Comparison of ENCODE assay signal across 8 cellular contexts in the genomic region with DNA sequence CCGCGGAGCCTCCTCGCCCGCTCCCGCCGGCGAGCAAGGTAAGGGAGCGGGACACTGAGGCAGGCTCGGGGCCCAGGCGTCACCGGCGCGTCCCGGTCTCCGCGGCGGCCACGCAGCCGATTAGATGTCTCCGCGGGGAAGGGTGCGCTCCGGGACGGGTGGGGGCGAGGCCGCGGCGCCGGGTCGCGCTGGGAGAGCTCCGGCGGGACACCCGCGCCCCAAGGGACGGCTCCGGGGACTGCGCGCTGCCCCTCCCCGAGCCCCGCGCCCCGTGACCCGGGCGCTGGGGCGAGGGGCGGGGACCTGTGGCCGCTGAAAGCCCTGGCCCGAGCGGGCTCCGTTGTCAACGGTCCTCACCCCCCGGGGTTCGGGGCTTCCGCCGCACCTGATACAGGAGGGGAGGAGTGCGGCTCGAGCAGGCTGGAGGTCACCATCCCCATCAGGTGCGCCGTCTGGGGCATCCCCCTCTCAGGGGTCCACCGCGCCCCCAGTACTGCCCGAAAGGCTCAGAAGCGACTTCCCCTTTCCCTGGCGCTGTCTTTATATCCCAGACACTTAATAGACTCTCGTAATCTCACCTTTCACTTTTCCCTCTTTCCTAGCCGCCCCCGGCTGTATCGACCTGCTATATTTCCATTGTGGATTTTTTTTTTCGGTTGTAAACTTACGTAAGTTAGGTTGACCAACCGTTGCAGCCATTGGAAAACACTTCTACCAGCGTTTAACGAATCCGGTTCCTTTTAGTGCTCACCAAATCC. TPM values are rescaled to one million over a fixed set of nuclear protein-coding genes. Genes with fewer than 3 reads are reported as not detected.
DNase-seq lines count a peak whose midpoint lies in the region; ATAC-seq, FAIRE-seq and TF ChIP-seq lines count a peak whose summit lies in the region.

No MANE protein-coding gene starts in this region.

- no peak for TF ChIP-seq CTCF in GM12878 (IDR thresholded peaks at IDR 0.05 in 2 of 3, conservative IDR thresholded peaks at IDR 0.05 in 1 of 3; ENCODE audit: control insufficient read depth in 2 of 3, extremely low read depth in 1 of 3, insufficient read depth in 1 of 3, low read depth in 3 of 3, low read length in 3 of 3)
- peak in 2 of 11 experiments; percentile 21 to 36 for TF ChIP-seq CTCF in spleen (IDR thresholded peaks at IDR 0.05 in 8 of 11, conservative IDR thresholded peaks at IDR 0.05 in 3 of 11)

- FAIRE-seq in GM12878 (lab: Jason Lieb, UNC) = no peak

- TF ChIP-seq EP300 in GM12878 (IDR thresholded peaks at IDR 0.05; ENCODE audit: borderline replicate concordance in 1 of 2, control insufficient read depth in 1 of 2, low read depth in 2 of 2, low read length in 2 of 2) = no peak

- H3K4me3 ChIP-seq in GM12878 = peak overlapping the region; percentile 83
- peak overlapping the region; percentile 91 for H3K4me3 ChIP-seq in iPS-20b (ENCODE audit: low read length)
- H3K4me3 ChIP-seq in spleen = peak overlapping the region; percentile 83 to 97 (median 90)

- H2AFZ ChIP-seq in GM12878 (ENCODE audit: control insufficient read depth, low read depth, low read length) = peak overlapping the region; percentile 29

- WGBS in GM12878 (ENCODE audit: insufficient coverage, insufficient replicate concordance, low lambda C conversion rate, missing lambda C conversion rate) = 2% methylated on average over 46 of the region's 75 CpGs
- WGBS in spleen, 5 donors = 1 to 3% (median 1%) methylated on average over 40 to 75 of the region's 75 CpGs

- in situ Hi-C loops in GM12878 (cut with MboI) = no loop called here

- ATAC-seq in GM19438 (IDR thresholded peaks at IDR 0.05; ENCODE audit: low read depth, unreplicated experiment) (peak; percentile 23), HG03469 (IDR thresholded peaks at IDR 0.05; ENCODE audit: unreplicated experiment) (peak; percentile 23), GM12878 (peak; percentile 68)

- BruUV-seq in GM12878 (replicated peaks; lab: Mats Ljungman, UMichigan) = no TSS peak

- peak; percentile 66; the same call in 1 of the 2 replicates for TF ChIP-seq POLR2A in GM12878 (IDR thresholded peaks at IDR 0.05; ENCODE audit: low read depth, low read length)
- no peak for TF ChIP-seq POLR2A in spleen (IDR thresholded peaks at IDR 0.05)

- TF ChIP-seq RAD21 in GM12878 (IDR thresholded peaks at IDR 0.05; ENCODE audit: insufficient read depth, low read depth, low read length) = peak; percentile 18; the same call in 1 of the 2 replicates

- no peaks in the 10 kb centered on the region for H3K27me3 ChIP-seq in GM12878 (replicated peaks in 1 of 2; ENCODE audit: control insufficient read depth in 2 of 2, insufficient read depth in 2 of 2, low read length in 1 of 2)
- H3K27me3 ChIP-seq in iPS-20b (ENCODE audit: insufficient read depth, low read length) = no peaks in the 10 kb centered on the region; the same call in 1 of the 2 replicates
- H3K27me3 ChIP-seq in spleen (replicated peaks in 1 of 7) = peaks cover 0 to 32% (median 3%) of the 10 kb centered on the region in 7 donors

- RAD21 ChIA-PET in GM12878 (lab: Charles Lee; ENCODE audit: unreplicated experiment) = no interaction called here

- H3K9ac ChIP-seq in GM12878 (ENCODE audit: control insufficient read depth, insufficient read depth, low read length) (peak overlapping the region; percentile 76), iPS-20b (ENCODE audit: low read depth, low read length) (peak overlapping the region; percentile 77)

- intact Hi-C loops in GM12878 (cut with micrococcal nuclease; ENCODE audit: unreplicated experiment) (loop anchor here (5.0 to 10.0 kb wide), 2 partner anchors 69 to 194 kb away; a partner anchor contains a TSS), spleen (cut with DNase I; ENCODE audit: low total_unique reads) (no loop called here)

- H4K20me1 ChIP-seq in GM12878 (ENCODE audit: control insufficient read depth, insufficient read depth) = no peaks in the 10 kb centered on the region

- CTCF ChIA-PET in GM12878 (lab: Yijun Ruan, JAX) = interaction anchor here (1.1 to 1.7 kb wide), 2 partner anchors 13 to 67 kb away, joined by 3 to 4 read pairs; no protein-coding TSS in a partner anchor

- peak overlapping the region; percentile 65 for H3K27ac ChIP-seq in GM12878 (ENCODE audit: control insufficient read depth, insufficient read depth)
- H3K27ac ChIP-seq in iPS-20b (ENCODE audit: low read length) = no peak overlapping the region
- peak overlapping the region; percentile 70 to 97 (median 92) for H3K27ac ChIP-seq in spleen

- H3K4me2 ChIP-seq in GM12878 (ENCODE audit: control insufficient read depth, insufficient read depth) = peak overlapping the region; percentile 83

- SMC1A ChIA-PET in GM12878 (lab: Charles Lee; ENCODE audit: uncharacterized antibody, unreplicated experiment) = no interaction called here

- H3K36me3 ChIP-seq in GM12878 (ENCODE audit: control insufficient read depth in 2 of 2, insufficient read depth in 2 of 2, low read length in 1 of 2) (peaks cover 0 to 10% of the 10 kb centered on the region in 2 experiments; a peak in 1 of 4 replicates), iPS-20b (ENCODE audit: insufficient read depth, low read depth, low read length) (peaks cover 43% of the 10 kb centered on the region), spleen (peaks cover 0 to 42% (median 17%) of the 10 kb centered on the region in 6 donors)

- peak; percentile 70 for DNase-seq in CD1c-positive myeloid dendritic cell (ENCODE audit: extremely low spot score)
- peak in 4 of 5 experiments; percentile 18 to 62 (median 36) for DNase-seq in T-helper 2 cell
- DNase-seq in GM12878 (ENCODE audit: low read depth, low spot score) = no peak
- peak; percentile 93 for DNase-seq in spleen
- no peak for DNase-seq in epidermal melanocyte (ENCODE audit: insufficient read length, low spot score)

- H3K9me3 ChIP-seq in GM12878 (replicated peaks; ENCODE audit: control insufficient read depth, insufficient read depth, low read length) = no peaks in the 10 kb centered on the region
- H3K9me3 ChIP-seq in iPS-20b (ENCODE audit: insufficient read depth, low read depth, low read length) = no peaks in the 10 kb centered on the region
- no peaks in the 10 kb centered on the region for H3K9me3 ChIP-seq in spleen

- peaks cover 14% of the 10 kb centered on the region for H3K79me2 ChIP-seq in GM12878 (ENCODE audit: control insufficient read depth, insufficient read depth, low read length)

- H3K4me1 ChIP-seq in GM12878 (ENCODE audit: control insufficient read depth, insufficient read depth, low read length) = 0 out of 2 replicates have a peak, but pooled peaks cover 8% of the 10 kb centered on the region
- peaks cover 3% of the 10 kb centered on the region for H3K4me1 ChIP-seq in iPS-20b (ENCODE audit: insufficient read depth, low read length)
- H3K4me1 ChIP-seq in spleen = peaks cover 12 to 62% (median 49%) of the 10 kb centered on the region in 6 donors

- POLR2A ChIA-PET in GM12878 (lab: Charles Lee) = no interaction called here

TF ChIP-seq in GM12878, 131 proteins besides CTCF, POLR2A, EP300 and RAD21 (continues in another document):
- TF ChIP-seq, protein P1, sequence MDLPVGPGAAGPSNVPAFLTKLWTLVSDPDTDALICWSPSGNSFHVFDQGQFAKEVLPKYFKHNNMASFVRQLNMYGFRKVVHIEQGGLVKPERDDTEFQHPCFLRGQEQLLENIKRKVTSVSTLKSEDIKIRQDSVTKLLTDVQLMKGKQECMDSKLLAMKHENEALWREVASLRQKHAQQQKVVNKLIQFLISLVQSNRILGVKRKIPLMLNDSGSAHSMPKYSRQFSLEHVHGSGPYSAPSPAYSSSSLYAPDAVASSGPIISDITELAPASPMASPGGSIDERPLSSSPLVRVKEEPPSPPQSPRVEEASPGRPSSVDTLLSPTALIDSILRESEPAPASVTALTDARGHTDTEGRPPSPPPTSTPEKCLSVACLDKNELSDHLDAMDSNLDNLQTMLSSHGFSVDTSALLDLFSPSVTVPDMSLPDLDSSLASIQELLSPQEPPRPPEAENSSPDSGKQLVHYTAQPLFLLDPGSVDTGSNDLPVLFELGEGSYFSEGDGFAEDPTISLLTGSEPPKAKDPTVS (IDR thresholded peaks at IDR 0.05; ENCODE audit: low read depth, low read length) = no peak
- no peak for TF ChIP-seq KAT2A (conservative IDR thresholded peaks at IDR 0.05; ENCODE audit: control insufficient read depth, low read depth, low read length)

RNA-seq across cellular contexts. Expression of a gene that starts 0.6 kb away (rescaled TPM):
- 109 and 122 TPM in 2 replicates for total RNA-seq in GM12878 (2013; cell fraction: nucleolus; rRNA removed)
- total RNA-seq in GM12878 (2014; rRNA removed) (15.0 and 15.5 TPM in 2 replicates), GM12878 (2014; rRNA removed; fragmentation: Illumina TruSeq; extraction: Trizol) (14.6 and 16.6 TPM in 2 replicates), GM12878 (2021) (19.1 and 22.1 TPM in 2 replicates), spleen (10 to 100 TPM; 46.1 to 73.5 (median 64.6) TPM)
- polyA plus RNA-seq in GM12878 (2011; ENCODE audit: low read depth) = 8.5 TPM
- polyA plus RNA-seq in GM12878 (2011; rRNA removed) (21.3 and 26.2 TPM in 2 replicates), GM12878 (2014; fragmentation: Illumina TruSeq; extraction: Trizol) (14.4 and 16.0 TPM in 2 replicates), GM12878 (2014; fragmentation: Nextera tagmentation; extraction: Ambion mirVana) (1 to 10 TPM; 5.2 to 7.1 TPM), GM12878 (2014; rRNA removed) (14.7 and 18.1 TPM in 2 replicates), GM12878 (2016; fragmentation: Nextera tagmentation; extraction: Ambion mirVana) (10 to 100 TPM in 1 of 2 experiments, 1 to 10 TPM in 1; 9.4 to 15.6 TPM), spleen (10 to 100 TPM in 2 of 3 donors, 1 to 10 TPM in 1; 7.6 to 18.4 (median 18.3) TPM)
- 23.9 and 32.9 TPM in 2 replicates for polyA plus RNA-seq in GM12878 (2011; cell fraction: cytosol; rRNA removed)
- 35.6 and 49.3 TPM in 2 replicates for polyA plus RNA-seq in GM12878 (2011; cell fraction: nucleus; rRNA removed)
- 10.9 and 11.6 TPM in 2 replicates for polyA plus RNA-seq in GM12878 (2012)
- polyA minus RNA-seq in GM12878 (2011; rRNA and poly(A)+ RNA removed) = 60.8 and 74.8 TPM in 2 replicates
- 14.0 and 17.1 TPM in 2 replicates for polyA minus RNA-seq in GM12878 (2011; cell fraction: cytosol; rRNA and poly(A)+ RNA removed)
- 34.1 and 73.5 TPM in 2 replicates for polyA minus RNA-seq in GM12878 (2011; cell fraction: nucleus; rRNA and poly(A)+ RNA removed)

Comparison
In these comparisons a context has a peak if more than half of its experiments do, and no peak if none do; other contexts are left out.
1. DNase-seq: peak in CD1c-positive myeloid dendritic cell (single experiment), T-helper 2 cell (4 of 5) and spleen (single experiment); none in GM12878 (single experiment) and epidermal melanocyte (single experiment).
2. Peak in every context shown above with its lines, with median percentiles within 50 percentile points of each other: ATAC-seq and H3K4me3 ChIP-seq.